ENCODE assay signal across 1 cellular context in genomic region chr6:37570801-37571200, GRCh38.
TF ChIP-seq lines count a peak whose summit lies in the region.

No MANE protein-coding gene starts in this region.

TF ChIP-seq in H1, 55 proteins besides CTCF, POLR2A, EP300 and RAD21:
- no peak for TF ChIP-seq KDM4A (IDR thresholded peaks at IDR 0.05; ENCODE audit: low read depth, low read length, severe bottlenecking)
- no peak for TF ChIP-seq SP4 (IDR thresholded peaks at IDR 0.05; ENCODE audit: low read length)
- no peak for TF ChIP-seq SIRT6 (IDR thresholded peaks at IDR 0.05; ENCODE audit: low read length)
- TF ChIP-seq MAFK (IDR thresholded peaks at IDR 0.05; ENCODE audit: low read depth, low read length), result no peak
- TF ChIP-seq SIN3A (conservative IDR thresholded peaks at IDR 0.05 in 1 of 2, IDR thresholded peaks at IDR 0.05 in 1 of 2; ENCODE audit: low read depth in 1 of 2, low read length in 2 of 2), result no peak
- TF ChIP-seq RBBP5 (IDR thresholded peaks at IDR 0.05; ENCODE audit: borderline replicate concordance, low read depth, low read length), result no peak
- TF ChIP-seq NRF1 (IDR thresholded peaks at IDR 0.05; ENCODE audit: low read depth, low read length), result no peak
- no peak for TF ChIP-seq ZNF274 (IDR thresholded peaks at IDR 0.05; ENCODE audit: borderline replicate concordance, extremely low read depth, low read length)
- no peak for TF ChIP-seq FOSL1 (IDR thresholded peaks at IDR 0.05; ENCODE audit: insufficient read depth, low read depth, low read length)
- no peak for TF ChIP-seq CREB1 (IDR thresholded peaks at IDR 0.05)
- TF ChIP-seq CHD2 (IDR thresholded peaks at IDR 0.05; ENCODE audit: low read length), result no peak
- no peak for TF ChIP-seq PHF8 (conservative IDR thresholded peaks at IDR 0.05; ENCODE audit: low read depth, low read length)
